In genomic region chr5:100761192-100761591, GRCh38 we compare ENCODE assay signal across 1 cellular context.
TF ChIP-seq lines count a peak whose summit lies in the region.

No MANE protein-coding gene starts in this region.

TF ChIP-seq in SK-N-SH, 30 proteins besides CTCF, POLR2A, EP300 and RAD21 (continued from another document):
- TF ChIP-seq PBX3 (IDR thresholded peaks at IDR 0.05) (peak; percentile 67), TCF12 (IDR thresholded peaks at IDR 0.05) (no peak)
